Comparison of ENCODE assay signal across 1 cellular context in genomic region chr1:205678286-205679111, GRCh38.
A peak's percentile ranks its signal among the peaks of the same experiment; 100 is the strongest.
TF ChIP-seq lines count a peak whose summit lies in the region.

No MANE protein-coding gene starts in this region.

TF ChIP-seq in IMR-90, 13 proteins besides CTCF, POLR2A, EP300 and RAD21:
- TF ChIP-seq CHD1 (IDR thresholded peaks at IDR 0.05; ENCODE audit: low read depth, low read length), result no peak
- TF ChIP-seq MAZ (IDR thresholded peaks at IDR 0.05; ENCODE audit: borderline replicate concordance, low read depth, low read length), result no peak
- TF ChIP-seq MAFK (IDR thresholded peaks at IDR 0.05; ENCODE audit: low read depth, low read length), result peak; percentile 88
